21 cellular contexts compared by ENCODE assay signal in the genomic region with DNA sequence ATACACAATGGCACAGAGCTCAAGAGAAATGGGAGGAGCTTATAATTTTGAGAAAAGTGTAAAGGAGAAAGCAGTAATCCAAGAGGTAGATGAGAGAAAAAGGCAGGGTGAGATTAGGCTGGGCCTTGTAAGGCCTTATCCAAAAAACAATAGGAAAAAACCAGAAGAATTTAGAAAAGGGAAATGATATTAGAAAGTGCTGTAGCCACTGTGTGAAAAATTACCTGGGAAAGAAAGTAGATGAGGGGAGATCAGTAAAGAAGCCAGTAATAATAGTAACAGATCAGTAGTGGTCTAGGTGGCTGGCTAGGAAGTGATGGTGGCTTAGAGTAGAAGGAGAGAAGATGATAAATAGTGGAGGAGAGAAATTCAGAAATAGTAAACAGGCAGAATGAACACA.
DNase-seq lines count a peak whose midpoint lies in the region; ATAC-seq and TF ChIP-seq lines count a peak whose summit lies in the region.
"Had no signal": no experiment of that assay in that cellular context is flagged by ENCODE, and none has a peak within 500 bp of the region (broad histone marks: within the 10 kb centered on the region; RNA-seq: fewer than 3 reads in every experiment).

No MANE protein-coding gene starts in this region.

- H3K4me1 ChIP-seq in OCI-LY3 (ENCODE audit: low read length): peaks cover 20% of the 10 kb centered on the region
- H3K4me1 ChIP-seq: A549, Peyer's patch had no signal

- peaks cover 51% of the 10 kb centered on the region for H3K36me3 Mint-ChIP-seq in activated CD4-positive, alpha-beta memory T cell treated with anti-CD3 and anti-CD28 coated beads for 36 hours
- peaks cover 67% of the 10 kb centered on the region for H3K36me3 Mint-ChIP-seq in activated CD4-positive, alpha-beta memory T cell treated with anti-CD3 and anti-CD28 coated beads, Interleukin-2, amount 10 ng/mL, durations not matched to agents 7 days and 5 days (ENCODE audit: low read depth)
- peaks cover 93% of the 10 kb centered on the region for H3K36me3 Mint-ChIP-seq in dendritic cell treated with granulocyte-macrophage colony-stimulating factor and Interleukin-4, amounts not matched to agents 40 ng/mL and 50 ng/mL, for 4 days (ENCODE audit: low read depth)
- H3K36me3 Mint-ChIP-seq in nephron progenitor cell (ENCODE audit: low read depth): peaks cover 75% of the 10 kb centered on the region

- POLR2A ChIA-PET in activated CD4-positive, alpha-beta memory T cell treated with anti-CD3 and anti-CD28 coated beads for 36 hours (lab: Charles Lee): interaction anchor here (0.8 kb wide), 1 partner anchor 266 kb away, joined by 4 read pairs; the partner anchor contains the start of gene FAM177A1
- POLR2A ChIA-PET in activated CD4-positive, alpha-beta memory T cell treated with anti-CD3 and anti-CD28 coated beads, Interleukin-2, amount 10 ng/mL, durations not matched to agents 7 days and 5 days (lab: Charles Lee): no interaction called here

- H3K4me3 ChIP-seq in OCI-LY3 (ENCODE audit: low read length): no peak overlapping the region
- H3K4me3 ChIP-seq: A549, dorsolateral prefrontal cortex, heart right ventricle, Peyer's patch had no signal

- peaks cover 55% of the 10 kb centered on the region for H3K36me3 ChIP-seq in OCI-LY3 (replicated peaks; ENCODE audit: low read depth, low read length)

- no peaks in the 10 kb centered on the region for H3K9me3 Mint-ChIP-seq in activated CD4-positive, alpha-beta memory T cell treated with anti-CD3 and anti-CD28 coated beads for 36 hours
- H3K9me3 Mint-ChIP-seq in activated CD4-positive, alpha-beta memory T cell treated with anti-CD3 and anti-CD28 coated beads, Interleukin-2, amount 10 ng/mL, durations not matched to agents 7 days and 5 days: no peaks in the 10 kb centered on the region
- H3K9me3 Mint-ChIP-seq in dendritic cell treated with granulocyte-macrophage colony-stimulating factor and Interleukin-4, amounts not matched to agents 40 ng/mL and 50 ng/mL, for 4 days: no peaks in the 10 kb centered on the region
- H3K9me3 Mint-ChIP-seq in nephron progenitor cell: no peaks in the 10 kb centered on the region
- H3K9me3 Mint-ChIP-seq: brain had no signal

- no peaks in the 10 kb centered on the region for H3K79me2 ChIP-seq in OCI-LY3 (ENCODE audit: low read length)

- intact Hi-C loops in activated CD4-positive, alpha-beta memory T cell treated with anti-CD3 and anti-CD28 coated beads for 36 hours (cut with micrococcal nuclease): no loop called here
- intact Hi-C loops in dendritic cell treated with granulocyte-macrophage colony-stimulating factor and Interleukin-4, amounts not matched to agents 40 ng/mL and 50 ng/mL, for 4 days (cut with micrococcal nuclease): no loop called here

- TF ChIP-seq CTCF in OCI-LY3 (IDR thresholded peaks at IDR 0.05; ENCODE audit: low read depth, low read length): no peak
- no peak for TF ChIP-seq CTCF in nephron progenitor cell (IDR thresholded peaks at IDR 0.05)

- CTCF ChIA-PET in activated CD4-positive, alpha-beta memory T cell treated with anti-CD3 and anti-CD28 coated beads for 36 hours (lab: Charles Lee): no interaction called here
- CTCF ChIA-PET in activated CD4-positive, alpha-beta memory T cell treated with anti-CD3 and anti-CD28 coated beads, Interleukin-2, amount 10 ng/mL, durations not matched to agents 7 days and 5 days (lab: Charles Lee): no interaction called here

- H3K9ac ChIP-seq in OCI-LY3 (ENCODE audit: low read length): no peak overlapping the region

- no peak overlapping the region for H3K4me2 ChIP-seq in OCI-LY3 (ENCODE audit: low read length)
- H3K4me2 ChIP-seq: A549 had no signal

- no peak for DNase-seq in activated CD4-positive, alpha-beta memory T cell treated with anti-CD3 and anti-CD28 coated beads for 36 hours
- no peak for DNase-seq in activated CD4-positive, alpha-beta memory T cell treated with anti-CD3 and anti-CD28 coated beads, Interleukin-2, amount 10 ng/mL, durations not matched to agents 7 days and 5 days
- DNase-seq in nephron progenitor cell: no peak
- DNase-seq in GM19240 (ENCODE audit: insufficient read length, low spot score): no peak
- no peak for DNase-seq in middle frontal gyrus (ENCODE audit: extremely low spot score, low spot score)
- DNase-seq: activated CD8-positive, alpha-beta memory T cell treated with anti-CD3 and anti-CD28 coated beads for 24 hours; activated gamma-delta T cell treated with Interleukin-2 at 50 U/mL for 16 hours; DND-41; dorsolateral prefrontal cortex; H7; heart right ventricle; islet precursor cell; NCI-H1092; NCI-H82; Peyer's patch had no signal

- no peak overlapping the region for H2AFZ ChIP-seq in OCI-LY3 (ENCODE audit: low read depth, low read length)

- H3K4me1 Mint-ChIP-seq in activated CD4-positive, alpha-beta memory T cell treated with anti-CD3 and anti-CD28 coated beads for 36 hours (ENCODE audit: low read depth): peaks cover 5% of the 10 kb centered on the region
- peaks cover 14% of the 10 kb centered on the region for H3K4me1 Mint-ChIP-seq in activated CD4-positive, alpha-beta memory T cell treated with anti-CD3 and anti-CD28 coated beads, Interleukin-2, amount 10 ng/mL, durations not matched to agents 7 days and 5 days
- peaks cover 13% of the 10 kb centered on the region for H3K4me1 Mint-ChIP-seq in dendritic cell treated with granulocyte-macrophage colony-stimulating factor and Interleukin-4, amounts not matched to agents 40 ng/mL and 50 ng/mL, for 4 days (ENCODE audit: low read depth)
- no peaks in the 10 kb centered on the region for H3K4me1 Mint-ChIP-seq in nephron progenitor cell
- H3K4me1 Mint-ChIP-seq: brain had no signal

- H3K27ac ChIP-seq in OCI-LY3 (ENCODE audit: low read length): 0 out of 2 replicates have a peak overlapping the region, but pooled peaks have one; percentile 31
- H3K27ac ChIP-seq: A549, C4-2B, dorsolateral prefrontal cortex, Peyer's patch had no signal

- no peaks in the 10 kb centered on the region for H3K27me3 Mint-ChIP-seq in activated CD4-positive, alpha-beta memory T cell treated with anti-CD3 and anti-CD28 coated beads for 36 hours
- no peaks in the 10 kb centered on the region for H3K27me3 Mint-ChIP-seq in activated CD4-positive, alpha-beta memory T cell treated with anti-CD3 and anti-CD28 coated beads, Interleukin-2, amount 10 ng/mL, durations not matched to agents 7 days and 5 days
- no peaks in the 10 kb centered on the region for H3K27me3 Mint-ChIP-seq in dendritic cell treated with granulocyte-macrophage colony-stimulating factor and Interleukin-4, amounts not matched to agents 40 ng/mL and 50 ng/mL, for 4 days
- no peaks in the 10 kb centered on the region for H3K27me3 Mint-ChIP-seq in nephron progenitor cell (ENCODE audit: low read depth, poor library complexity)
- H3K27me3 Mint-ChIP-seq: brain had no signal

- H3K27me3 ChIP-seq in OCI-LY3 (ENCODE audit: low read depth, low read length): no peaks in the 10 kb centered on the region
- H3K27me3 ChIP-seq: dorsolateral prefrontal cortex, heart right ventricle, Peyer's patch had no signal

- ATAC-seq in HG03196 (IDR thresholded peaks at IDR 0.05; ENCODE audit: unreplicated experiment): no peak

- H3K4me3 Mint-ChIP-seq in activated CD4-positive, alpha-beta memory T cell treated with anti-CD3 and anti-CD28 coated beads for 36 hours: no peak overlapping the region
- no peak overlapping the region for H3K4me3 Mint-ChIP-seq in activated CD4-positive, alpha-beta memory T cell treated with anti-CD3 and anti-CD28 coated beads, Interleukin-2, amount 10 ng/mL, durations not matched to agents 7 days and 5 days
- no peak overlapping the region for H3K4me3 Mint-ChIP-seq in dendritic cell treated with granulocyte-macrophage colony-stimulating factor and Interleukin-4, amounts not matched to agents 40 ng/mL and 50 ng/mL, for 4 days
- no peak overlapping the region for H3K4me3 Mint-ChIP-seq in nephron progenitor cell
- H3K4me3 Mint-ChIP-seq: brain had no signal

- peak overlapping the region; percentile 3 for H3K27ac Mint-ChIP-seq in activated CD4-positive, alpha-beta memory T cell treated with anti-CD3 and anti-CD28 coated beads for 36 hours
- no peak overlapping the region for H3K27ac Mint-ChIP-seq in activated CD4-positive, alpha-beta memory T cell treated with anti-CD3 and anti-CD28 coated beads, Interleukin-2, amount 10 ng/mL, durations not matched to agents 7 days and 5 days
- peak overlapping the region; percentile 71 for H3K27ac Mint-ChIP-seq in dendritic cell treated with granulocyte-macrophage colony-stimulating factor and Interleukin-4, amounts not matched to agents 40 ng/mL and 50 ng/mL, for 4 days
- H3K27ac Mint-ChIP-seq in nephron progenitor cell: peak overlapping the region; percentile 10
- H3K27ac Mint-ChIP-seq: brain had no signal

- no peaks in the 10 kb centered on the region for H3K9me3 ChIP-seq in OCI-LY3 (ENCODE audit: insufficient read depth, low read length)
- H3K9me3 ChIP-seq: A549, heart right ventricle, Peyer's patch had no signal

- H4K20me1 ChIP-seq in OCI-LY3 (ENCODE audit: insufficient read depth, low read length): no peaks in the 10 kb centered on the region
